Comparison of ENCODE assay signal across 28 cellular contexts in genomic region chr16:81254919-81255526, GRCh38. TPM values are rescaled to one million over a fixed set of nuclear protein-coding genes. Genes with fewer than 3 reads are reported as not detected.
DNase-seq lines count a peak whose midpoint lies in the region; ATAC-seq, FAIRE-seq and TF ChIP-seq lines count a peak whose summit lies in the region.
"Had no signal": no experiment of that assay in that cellular context is flagged by ENCODE, and none has a peak within 500 bp of the region (broad histone marks: within the 10 kb centered on the region; RNA-seq: fewer than 3 reads in every experiment).

No MANE protein-coding gene starts in this region.

- TF ChIP-seq POLR2A in HepG2 (IDR thresholded peaks at IDR 0.05; ENCODE audit: insufficient read depth in 1 of 2, low read depth in 2 of 2, low read length in 2 of 2): no peak
- no peak for TF ChIP-seq POLR2A in right lobe of liver (IDR thresholded peaks at IDR 0.05)
- TF ChIP-seq POLR2A in K562 (conservative IDR thresholded peaks at IDR 0.05): no peak

- no peaks in the 10 kb centered on the region for H3K79me2 ChIP-seq in HepG2 (ENCODE audit: insufficient read depth, low read length)
- no peaks in the 10 kb centered on the region for H3K79me2 ChIP-seq in K562 (ENCODE audit: control insufficient read depth, insufficient read depth, low read length)

- H3K27ac ChIP-seq in HepG2 (ENCODE audit: extremely low read length, insufficient read depth, low read length) (no peak overlapping the region), right lobe of liver (no peak overlapping the region), K562 (ENCODE audit: extremely low read depth, low read depth, low read length) (no peak overlapping the region), lower lobe of right lung (no peak overlapping the region)
- H3K27ac ChIP-seq: 22Rv1, BLaER1 had no signal

- no peak overlapping the region for H2AFZ ChIP-seq in HepG2 (ENCODE audit: low read length)
- no peak overlapping the region for H2AFZ ChIP-seq in K562 (ENCODE audit: low read depth, low read length)

- CTCF ChIA-PET in HepG2 (lab: Yijun Ruan, JAX; ENCODE audit: low intra/inter-chr PET ratio, low total read pairs): no interaction called here
- CTCF ChIA-PET in K562 (lab: Yijun Ruan, JAX; ENCODE audit: low intra/inter-chr PET ratio): no interaction called here

- H3K27me3 ChIP-seq in HepG2 (ENCODE audit: control insufficient read depth in 1 of 2, insufficient read depth in 2 of 2, low read length in 2 of 2): 0 out of 5 replicates have a peak, but pooled peaks cover 0 to 5% of the 10 kb centered on the region in 2 experiments
- no peaks in the 10 kb centered on the region for H3K27me3 ChIP-seq in right lobe of liver
- H3K27me3 ChIP-seq in K562 (ENCODE audit: control insufficient read depth in 2 of 2, insufficient read depth in 2 of 2, low read length in 2 of 2): peaks cover 32 to 51% of the 10 kb centered on the region in 2 experiments
- H3K27me3 ChIP-seq in HAP-1 (ENCODE audit: low read depth): no peaks in the 10 kb centered on the region
- no peaks in the 10 kb centered on the region for H3K27me3 ChIP-seq in lower lobe of right lung (ENCODE audit: low read depth)
- H3K27me3 ChIP-seq: BE2C, BLaER1 had no signal

- in situ Hi-C loops in HepG2 (cut with HindIII; ENCODE audit: extremely low pct_ligation_motif_present, low pct_unique_long_range_greater_than_20kb) (no loop called here), K562 (cut with MboI) (no loop called here), HAP-1 (cut with MboI; ENCODE audit: low sequenced_read_pairs) (no loop called here)

- BruUV-seq in HepG2 (replicated peaks; lab: Mats Ljungman, UMichigan): no TSS peak
- BruUV-seq in K562 (replicated peaks; lab: Mats Ljungman, UMichigan): no TSS peak

- intact Hi-C loops in HepG2 (cut with micrococcal nuclease; ENCODE audit: unreplicated experiment): no loop called here
- intact Hi-C loops in right lobe of liver (cut with DNase I): no loop called here
- intact Hi-C loops in K562 (cut with micrococcal nuclease): no loop called here
- intact Hi-C loops in lower lobe of right lung (cut with DNase I): no loop called here

- TF ChIP-seq CTCF in HepG2 (CRISPR knock-in tag; IDR thresholded peaks at IDR 0.05) (no peak), right lobe of liver (IDR thresholded peaks at IDR 0.05) (no peak), K562 (IDR thresholded peaks at IDR 0.05 in 2 of 3, conservative IDR thresholded peaks at IDR 0.05 in 1 of 3; ENCODE audit: insufficient read depth in 2 of 3, low read depth in 1 of 3, low read length in 3 of 3) (no peak), lower lobe of right lung (IDR thresholded peaks at IDR 0.05) (no peak)

- H3K9me1 ChIP-seq in K562 (ENCODE audit: control insufficient read depth, insufficient read depth, low read length): no peaks in the 10 kb centered on the region

- no peaks in the 10 kb centered on the region for H3K4me1 ChIP-seq in HepG2 (ENCODE audit: insufficient read depth, low read length)
- no peaks in the 10 kb centered on the region for H3K4me1 ChIP-seq in right lobe of liver
- H3K4me1 ChIP-seq in K562 (replicated peaks in 1 of 2; ENCODE audit: control insufficient read depth in 2 of 2, insufficient read depth in 2 of 2, low read length in 2 of 2): no peaks in the 10 kb centered on the region
- no peaks in the 10 kb centered on the region for H3K4me1 ChIP-seq in HAP-1
- no peaks in the 10 kb centered on the region for H3K4me1 ChIP-seq in lower lobe of right lung
- H3K4me1 ChIP-seq: BE2C, BLaER1 had no signal

- FAIRE-seq in HepG2 (lab: Jason Lieb, UNC) (no peak), K562 (lab: Jason Lieb, UNC) (no peak)
- FAIRE-seq: GM12878, GM12892, GM18507 had no signal

- H3K9ac ChIP-seq in HepG2 (ENCODE audit: insufficient read depth, low read depth, low read length) (no peak overlapping the region), K562 (ENCODE audit: insufficient read depth in 1 of 2, low read depth in 2 of 2, low read length in 2 of 2) (no peak overlapping the region)
- H3K9ac ChIP-seq: BLaER1 had no signal

- H3K4me2 ChIP-seq in HepG2 (ENCODE audit: low read depth, low read length) (no peak overlapping the region), K562 (ENCODE audit: insufficient read depth, low read length) (no peak overlapping the region)
- H3K4me2 ChIP-seq: BLaER1 had no signal

- DNase-seq in HepG2 (ENCODE audit: low spot score) (no peak), right lobe of liver (no peak), K562 (ENCODE audit: extremely low read depth in 1 of 4, low spot score in 3 of 4) (no peak), HAP-1 (ENCODE audit: low spot score in 2 of 2) (no peak), lower lobe of right lung (no peak)
- DNase-seq: ACHN; BE2C; C1 segment of cervical spinal cord; CD4-positive, alpha-beta memory T cell; CD4-positive, CD25-positive, alpha-beta regulatory T cell; CD8-positive, alpha-beta memory T cell; COR-L47; DMS 273 treated with DMSO at 0.1 percent for 48 hours; DMS153; DMS53; DMS79; DND-41; EL; GDM1 had no signal

- no peak for ATAC-seq in HepG2
- ATAC-seq in right lobe of liver: no peak
- ATAC-seq in K562: no peak
- no peak for ATAC-seq in lower lobe of right lung
- ATAC-seq: GM12878 had no signal

- H3K9me3 ChIP-seq in HepG2 (ENCODE audit: low read length): no peaks in the 10 kb centered on the region
- H3K9me3 ChIP-seq in right lobe of liver: no peaks in the 10 kb centered on the region
- no peaks in the 10 kb centered on the region for H3K9me3 ChIP-seq in K562 (replicated peaks; ENCODE audit: control insufficient read depth, insufficient read depth, low read depth, low read length)
- no peaks in the 10 kb centered on the region for H3K9me3 ChIP-seq in HAP-1
- no peaks in the 10 kb centered on the region for H3K9me3 ChIP-seq in lower lobe of right lung
- H3K9me3 ChIP-seq: BE2C, BLaER1 had no signal

- POLR2A ChIA-PET in HepG2 (lab: Yijun Ruan, JAX) (no interaction called here), K562 (lab: Yijun Ruan, JAX) (interaction anchor here (0.8 kb wide), 1 partner anchor 9 kb away, joined by 3 read pairs; no protein-coding TSS in a partner anchor)

- 65% methylated on average over 5 of the region's 5 CpGs for WGBS in HepG2 (ENCODE audit: low lambda C conversion rate)
- WGBS in right lobe of liver (ENCODE audit: insufficient coverage, low coverage, low lambda C conversion rate, missing lambda C conversion rate): 100% methylated on average over 2 of the region's 5 CpGs
- WGBS in K562 (ENCODE audit: insufficient coverage, low coverage, missing lambda C conversion rate): 1% methylated on average over 5 of the region's 5 CpGs

- H3K4me3 ChIP-seq in HepG2 (replicated peaks in 1 of 3; ENCODE audit: insufficient read depth in 1 of 3, low read depth in 2 of 3, low read length in 3 of 3) (no peak overlapping the region), right lobe of liver (no peak overlapping the region), K562 (no peak overlapping the region), HAP-1 (no peak overlapping the region), lower lobe of right lung (no peak overlapping the region)
- H3K4me3 ChIP-seq: BLaER1, GM12878 had no signal

- no peak for TF ChIP-seq EP300 in HepG2 (IDR thresholded peaks at IDR 0.05; ENCODE audit: low read depth in 2 of 2, low read length in 2 of 2)
- no peak for TF ChIP-seq EP300 in HepG2 (CRISPR knock-in tag; IDR thresholded peaks at IDR 0.05; ENCODE audit: borderline replicate concordance)
- TF ChIP-seq EP300 in K562 (IDR thresholded peaks at IDR 0.05; ENCODE audit: low read length): no peak

- H3K36me3 ChIP-seq in HepG2 (replicated peaks in 1 of 2; ENCODE audit: control insufficient read depth in 1 of 2, insufficient read depth in 2 of 2, low read length in 2 of 2) (no peaks in the 10 kb centered on the region), right lobe of liver (no peaks in the 10 kb centered on the region), K562 (ENCODE audit: control insufficient read depth, insufficient read depth, low read length) (no peaks in the 10 kb centered on the region), HAP-1 (replicated peaks) (no peaks in the 10 kb centered on the region), lower lobe of right lung (no peaks in the 10 kb centered on the region)
- H3K36me3 ChIP-seq: BE2C, BLaER1 had no signal

- TF ChIP-seq RAD21 in HepG2 (CRISPR knock-in tag; IDR thresholded peaks at IDR 0.05) (no peak), K562 (CRISPR knock-in tag; conservative IDR thresholded peaks at IDR 0.05 in 1 of 2, IDR thresholded peaks at IDR 0.05 in 1 of 2) (no peak)

- H4K20me1 ChIP-seq in HepG2 (ENCODE audit: insufficient read depth, low read length) (no peaks in the 10 kb centered on the region), K562 (replicated peaks; ENCODE audit: control insufficient read depth, insufficient read depth, low read length) (no peaks in the 10 kb centered on the region)
- H4K20me1 ChIP-seq: BLaER1 had no signal

RNA-seq across cellular contexts. Expression of gene BCO1, which starts 16.5 kb away (rescaled TPM):
- 0.11 TPM in 1 of 2 replicates, not detected in the other for total RNA-seq in HepG2 (2016; rRNA removed; fragmentation: Illumina TruSeq; extraction: Trizol)
- not detected in 2 replicates for total RNA-seq in HepG2 (2016; cell fraction: cytosol; rRNA removed; fragmentation: Illumina TruSeq; extraction: Trizol; ENCODE audit: low read depth)
- total RNA-seq in HepG2 (2016; cell fraction: insoluble cytoplasmic fraction; rRNA removed; fragmentation: Illumina TruSeq; extraction: Trizol): 0.09 and 0.21 TPM in 2 replicates
- total RNA-seq in HepG2 (2016; cell fraction: membrane; rRNA removed; fragmentation: Illumina TruSeq; extraction: Trizol): not detected in 2 replicates
- not detected in 2 replicates for total RNA-seq in HepG2 (2016; cell fraction: nucleus; rRNA removed; fragmentation: Illumina TruSeq; extraction: Trizol)
- not detected in 2 replicates for polyA plus RNA-seq in HepG2 (2011; rRNA removed)
- polyA plus RNA-seq in HepG2 (2011; cell fraction: cytosol; rRNA removed): 0.08 TPM in 1 of 2 replicates, not detected in the other
- not detected in 2 replicates for polyA plus RNA-seq in HepG2 (2011; cell fraction: nucleus; rRNA removed)
- 0.17 TPM in 1 of 2 replicates, not detected in the other for polyA plus RNA-seq in HepG2 (2012)
- polyA plus RNA-seq in HepG2 (2016; cell fraction: cytosol; fragmentation: Illumina TruSeq; extraction: Trizol; ENCODE audit: low read depth): 0.07 and 0.12 TPM in 2 replicates
- polyA plus RNA-seq in HepG2 (2016; cell fraction: insoluble cytoplasmic fraction; fragmentation: Illumina TruSeq; extraction: Trizol; ENCODE audit: low read depth): 0.20 TPM in 1 of 2 replicates, not detected in the other
- polyA plus RNA-seq in HepG2 (2016; cell fraction: membrane; fragmentation: Illumina TruSeq; extraction: Trizol; ENCODE audit: low read depth): 0.17 TPM in 1 of 2 replicates, not detected in the other
- polyA plus RNA-seq in HepG2 (2016; cell fraction: nucleus; fragmentation: Illumina TruSeq; extraction: Trizol; ENCODE audit: insufficient read depth, low read depth): not detected in 2 replicates
- not detected in 2 replicates for polyA minus RNA-seq in HepG2 (2011; rRNA and poly(A)+ RNA removed; ENCODE audit: low replicate concordance)
- polyA minus RNA-seq in HepG2 (2011; cell fraction: cytosol; rRNA and poly(A)+ RNA removed): not detected in 2 replicates
- not detected in 2 replicates for polyA minus RNA-seq in HepG2 (2011; cell fraction: nucleus; rRNA and poly(A)+ RNA removed)
- under 1 TPM in 5 of 6 experiments, not detected in 1; 0.11 to 0.55 (median 0.31) TPM for total RNA-seq in right lobe of liver
- total RNA-seq in K562 (2011; cell fraction: chromatin; rRNA removed; ENCODE audit: low replicate concordance): not detected in 2 replicates
- total RNA-seq in K562 (2011; cell fraction: nucleolus; rRNA removed): not detected in 2 replicates
- not detected in 2 replicates for total RNA-seq in K562 (2011; cell fraction: nucleoplasm; rRNA removed)
- total RNA-seq in K562 (2014; rRNA removed): not detected in 2 replicates
- total RNA-seq in K562 (2014; rRNA removed; fragmentation: Illumina TruSeq; extraction: Trizol): not detected in 2 replicates
- total RNA-seq in K562 (2015; rRNA removed; fragmentation: Illumina TruSeq; extraction: Trizol): not detected in 2 replicates
- not detected in 2 replicates for total RNA-seq in K562 (2021)
- not detected in 2 replicates for polyA plus RNA-seq in K562 (2011; rRNA removed)
- not detected in 2 replicates for polyA plus RNA-seq in K562 (2011; cell fraction: cytosol; rRNA removed)
- polyA plus RNA-seq in K562 (2011; cell fraction: nucleus; rRNA removed): not detected in 2 replicates
- polyA plus RNA-seq in K562 (2012): not detected in 2 replicates
- not detected in 2 replicates for polyA plus RNA-seq in K562 (2014; fragmentation: Illumina TruSeq; extraction: Trizol)
- polyA plus RNA-seq in K562 (2014; fragmentation: Nextera tagmentation; extraction: Ambion mirVana): not detected
- not detected in 2 replicates for polyA plus RNA-seq in K562 (2014; rRNA removed)
- not detected in 2 replicates for polyA minus RNA-seq in K562 (2011; rRNA and poly(A)+ RNA removed)
- not detected in 2 replicates for polyA minus RNA-seq in K562 (2011; cell fraction: cytosol; rRNA and poly(A)+ RNA removed)
- not detected in 2 replicates for polyA minus RNA-seq in K562 (2011; cell fraction: nucleus; rRNA and poly(A)+ RNA removed)
- 0.74 TPM for total RNA-seq in lower lobe of right lung
- total RNA-seq: CD4-positive, alpha-beta memory T cell; CD4-positive, CD25-positive, alpha-beta regulatory T cell; CD8-positive, alpha-beta memory T cell; Daoy; G401; GM12878 had no signal
- polyA plus RNA-seq: AG04450; CD14-positive monocyte; CD4-positive, alpha-beta memory T cell; CD4-positive, CD25-positive, alpha-beta regulatory T cell; CD8-positive, alpha-beta memory T cell had no signal

RNA-seq across cellular contexts. Expression of gene GAN, which starts 59.7 kb away (rescaled TPM):
- total RNA-seq in HepG2 (2016; rRNA removed; fragmentation: Illumina TruSeq; extraction: Trizol): 11.0 and 16.3 TPM in 2 replicates
- 7.3 and 9.7 TPM in 2 replicates for total RNA-seq in HepG2 (2016; cell fraction: cytosol; rRNA removed; fragmentation: Illumina TruSeq; extraction: Trizol; ENCODE audit: low read depth)
- 9.7 and 16.1 TPM in 2 replicates for total RNA-seq in HepG2 (2016; cell fraction: insoluble cytoplasmic fraction; rRNA removed; fragmentation: Illumina TruSeq; extraction: Trizol)
- total RNA-seq in HepG2 (2016; cell fraction: membrane; rRNA removed; fragmentation: Illumina TruSeq; extraction: Trizol): 7.4 and 9.8 TPM in 2 replicates
- 12.2 and 12.6 TPM in 2 replicates for total RNA-seq in HepG2 (2016; cell fraction: nucleus; rRNA removed; fragmentation: Illumina TruSeq; extraction: Trizol)
- polyA plus RNA-seq in HepG2 (2011; rRNA removed): 2.9 and 4.3 TPM in 2 replicates
- polyA plus RNA-seq in HepG2 (2011; cell fraction: cytosol; rRNA removed): 1.5 and 2.5 TPM in 2 replicates
- 3.2 and 3.8 TPM in 2 replicates for polyA plus RNA-seq in HepG2 (2011; cell fraction: nucleus; rRNA removed)
- polyA plus RNA-seq in HepG2 (2012): 1.7 and 2.1 TPM in 2 replicates
- 0.36 TPM in 2 replicates for polyA plus RNA-seq in HepG2 (2016; cell fraction: cytosol; fragmentation: Illumina TruSeq; extraction: Trizol; ENCODE audit: low read depth)
- 4.0 and 4.5 TPM in 2 replicates for polyA plus RNA-seq in HepG2 (2016; cell fraction: insoluble cytoplasmic fraction; fragmentation: Illumina TruSeq; extraction: Trizol; ENCODE audit: low read depth)
- 0.64 and 0.81 TPM in 2 replicates for polyA plus RNA-seq in HepG2 (2016; cell fraction: membrane; fragmentation: Illumina TruSeq; extraction: Trizol; ENCODE audit: low read depth)
- polyA plus RNA-seq in HepG2 (2016; cell fraction: nucleus; fragmentation: Illumina TruSeq; extraction: Trizol; ENCODE audit: insufficient read depth, low read depth): 4.2 and 4.3 TPM in 2 replicates
- 11.7 and 21.3 TPM in 2 replicates for polyA minus RNA-seq in HepG2 (2011; rRNA and poly(A)+ RNA removed; ENCODE audit: low replicate concordance)
- 9.4 and 14.7 TPM in 2 replicates for polyA minus RNA-seq in HepG2 (2011; cell fraction: cytosol; rRNA and poly(A)+ RNA removed)
- polyA minus RNA-seq in HepG2 (2011; cell fraction: nucleus; rRNA and poly(A)+ RNA removed): 18.4 and 20.1 TPM in 2 replicates
- 1 to 10 TPM; 2.2 to 4.1 (median 3.4) TPM for total RNA-seq in right lobe of liver
- 14.1 and 27.3 TPM in 2 replicates for total RNA-seq in K562 (2011; cell fraction: chromatin; rRNA removed; ENCODE audit: low replicate concordance)
- total RNA-seq in K562 (2011; cell fraction: nucleolus; rRNA removed): 7.5 and 10.0 TPM in 2 replicates
- 14.9 and 22.9 TPM in 2 replicates for total RNA-seq in K562 (2011; cell fraction: nucleoplasm; rRNA removed)
- 5.2 and 6.4 TPM in 2 replicates for total RNA-seq in K562 (2014; rRNA removed)
- total RNA-seq in K562 (2014; rRNA removed; fragmentation: Illumina TruSeq; extraction: Trizol): 10.8 and 13.0 TPM in 2 replicates
- total RNA-seq in K562 (2015; rRNA removed; fragmentation: Illumina TruSeq; extraction: Trizol): 9.7 and 10.3 TPM in 2 replicates
- 14.2 and 15.1 TPM in 2 replicates for total RNA-seq in K562 (2021)
- 6.2 and 6.8 TPM in 2 replicates for polyA plus RNA-seq in K562 (2011; rRNA removed)
- 2.5 and 4.0 TPM in 2 replicates for polyA plus RNA-seq in K562 (2011; cell fraction: cytosol; rRNA removed)
- 5.1 and 6.8 TPM in 2 replicates for polyA plus RNA-seq in K562 (2011; cell fraction: nucleus; rRNA removed)
- polyA plus RNA-seq in K562 (2012): 1.7 and 2.0 TPM in 2 replicates
- polyA plus RNA-seq in K562 (2014; fragmentation: Illumina TruSeq; extraction: Trizol): 2.3 and 2.5 TPM in 2 replicates
- 1 to 10 TPM in 1 of 2 experiments, under 1 TPM in 1; 0.83 to 2.1 TPM for polyA plus RNA-seq in K562 (2014; fragmentation: Nextera tagmentation; extraction: Ambion mirVana)
- polyA plus RNA-seq in K562 (2014; rRNA removed): 3.3 and 3.5 TPM in 2 replicates
- polyA minus RNA-seq in K562 (2011; rRNA and poly(A)+ RNA removed): 33.1 and 33.6 TPM in 2 replicates
- 12.4 and 18.1 TPM in 2 replicates for polyA minus RNA-seq in K562 (2011; cell fraction: cytosol; rRNA and poly(A)+ RNA removed)
- polyA minus RNA-seq in K562 (2011; cell fraction: nucleus; rRNA and poly(A)+ RNA removed): 8.2 and 16.6 TPM in 2 replicates
- total RNA-seq in lower lobe of right lung: 6.5 TPM

Comparison
In these comparisons a context has a peak if more than half of its experiments do, and no peak if none do; other contexts are left out.
1. Of the 241 proteins assayed by ChIP-seq in both HepG2 and K562: peak only in HepG2: none; only in K562: ZFP36 and ZNF121; in both: none; in neither: 239.